ENCODE assay signal across 8 cellular contexts in the genomic region with DNA sequence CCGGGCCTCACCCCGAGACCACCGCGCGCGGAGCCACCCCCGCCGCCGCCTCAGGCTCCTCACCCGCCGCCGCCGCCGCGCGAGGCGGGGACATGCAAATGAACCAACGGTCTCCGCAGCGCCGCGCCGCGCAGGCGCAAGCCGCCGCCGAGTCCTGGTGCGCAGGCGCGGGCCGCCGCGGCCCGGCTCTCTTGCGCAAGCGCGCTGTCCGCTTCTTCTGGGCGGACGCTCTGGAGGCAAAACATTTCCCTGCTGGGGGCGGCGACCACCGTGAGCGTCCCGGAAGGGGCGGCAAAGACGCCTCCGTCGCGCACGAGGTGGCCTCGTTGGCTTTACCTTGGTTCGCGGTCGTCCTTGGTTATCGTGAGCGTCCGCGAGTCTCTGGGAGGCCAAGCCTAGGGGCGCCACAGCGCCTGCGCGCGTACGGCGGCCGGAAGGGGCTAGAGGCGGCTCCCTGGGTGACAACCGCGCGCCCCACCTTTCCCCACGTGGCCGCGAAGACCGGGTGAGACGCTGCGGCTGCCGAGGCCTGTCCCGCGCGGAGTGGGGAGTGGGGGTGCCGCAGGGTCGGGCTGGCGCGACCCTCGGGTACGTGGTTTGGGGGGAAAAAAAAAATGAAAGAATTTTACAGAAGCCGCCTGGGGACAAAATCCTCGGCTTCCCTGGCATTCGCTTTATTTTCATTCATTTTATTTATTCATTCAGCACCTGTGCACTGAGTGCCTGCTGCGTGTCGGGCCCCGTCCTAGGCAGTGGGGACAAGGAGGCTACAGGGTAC. TPM values are rescaled to one million over a fixed set of nuclear protein-coding genes. Genes with fewer than 3 reads are reported as not detected.
A peak's percentile ranks its signal among the peaks of the same experiment; 100 is the strongest.
DNase-seq lines count a peak whose midpoint lies in the region; ATAC-seq and TF ChIP-seq lines count a peak whose summit lies in the region.

A gene (plus strand): TSS at position 178 of the 778 bp plus-strand sequence. CDS start 607 bp downstream, outside the sequence.
A gene (minus strand): TSS at position 92 of the 778 bp plus-strand sequence. CDS start 2,446 bp downstream, outside the sequence.

- peak; percentile 89 to 92 for ATAC-seq in natural killer cell treated with Interleukin-12 subunit alpha and Interleukin-12 subunit beta and Interleukin-15 and Interleukin-18, amount 100 ng/mL, for 72 hours

- DNase-seq in Daoy (ENCODE audit: low read depth) (peak; percentile 97), GOT3 (lab: John Stamatoyannopoulos, UW) (peak; percentile 89), LNCaP clone FGC (ENCODE audit: low read depth) (peak; percentile 35), fibroblast of peridontal ligament (ENCODE audit: extremely low read depth) (peak; percentile 77)
- peak; percentile 89 for DNase-seq in activated T-helper 2 cell treated with anti-CD3 and anti-CD28 coated beads, Interferon-gamma antibody, Interleukin-2, Interleukin-4, amounts not matched to agents 10 μg/mL and 5 μg/mL and 100 μg/mL, durations not matched to agents 14 hours and 24 hours and 36 hours (ENCODE audit: low spot score)
- DNase-seq in natural killer cell treated with Interleukin-12 subunit alpha and Interleukin-12 subunit beta and Interleukin-15 and Interleukin-18, amount 100 ng/mL, for 72 hours (ENCODE audit: low spot score) = peak; percentile 93
- peak; percentile 85 to 99 (median 92) for DNase-seq in stimulated activated naive CD4-positive, alpha-beta T cell (lab: John Stamatoyannopoulos, UW)

- TF ChIP-seq CTCF in LNCaP clone FGC (IDR thresholded peaks at IDR 0.05; ENCODE audit: control insufficient read depth, extremely low read depth, insufficient read depth) = no peak

- H3K4me1 Mint-ChIP-seq in activated T-helper 2 cell treated with anti-CD3 and anti-CD28 coated beads, Interferon-gamma antibody, Interleukin-2, Interleukin-4, amounts not matched to agents 10 μg/mL and 5 μg/mL and 100 μg/mL, durations not matched to agents 14 hours and 24 hours and 36 hours (ENCODE audit: low read depth) = peaks cover 26% of the 10 kb centered on the region
- peaks cover 17 to 23% of the 10 kb centered on the region in 2 donors for H3K4me1 Mint-ChIP-seq in natural killer cell treated with Interleukin-12 subunit alpha and Interleukin-12 subunit beta and Interleukin-15 and Interleukin-18, amount 100 ng/mL, for 72 hours (ENCODE audit: low read depth in 2 of 2)

- H3K4me3 ChIP-seq in LNCaP clone FGC (ENCODE audit: low read depth, low read length) = peak within 1 kb of the TSS; percentile 96

- H3K27me3 Mint-ChIP-seq in activated T-helper 2 cell treated with anti-CD3 and anti-CD28 coated beads, Interferon-gamma antibody, Interleukin-2, Interleukin-4, amounts not matched to agents 10 μg/mL and 5 μg/mL and 100 μg/mL, durations not matched to agents 14 hours and 24 hours and 36 hours (ENCODE audit: low read depth) = no peaks in the 10 kb centered on the region
- no peaks in the 10 kb centered on the region for H3K27me3 Mint-ChIP-seq in natural killer cell treated with Interleukin-12 subunit alpha and Interleukin-12 subunit beta and Interleukin-15 and Interleukin-18, amount 100 ng/mL, for 72 hours

- intact Hi-C loops in activated T-helper 2 cell treated with anti-CD3 and anti-CD28 coated beads, Interferon-gamma antibody, Interleukin-2, Interleukin-4, amounts not matched to agents 10 μg/mL and 5 μg/mL and 100 μg/mL, durations not matched to agents 14 hours and 24 hours and 36 hours (cut with micrococcal nuclease) = loop anchor here (1.0 to 5.0 kb wide), 3 partner anchors 29 to 159 kb away; a partner anchor contains a TSS

- no peaks in the 10 kb centered on the region for H3K9me3 Mint-ChIP-seq in activated T-helper 2 cell treated with anti-CD3 and anti-CD28 coated beads, Interferon-gamma antibody, Interleukin-2, Interleukin-4, amounts not matched to agents 10 μg/mL and 5 μg/mL and 100 μg/mL, durations not matched to agents 14 hours and 24 hours and 36 hours
- H3K9me3 Mint-ChIP-seq in natural killer cell treated with Interleukin-12 subunit alpha and Interleukin-12 subunit beta and Interleukin-15 and Interleukin-18, amount 100 ng/mL, for 72 hours = no peaks in the 10 kb centered on the region

- TF ChIP-seq POLR2A in Raji (IDR thresholded peaks at IDR 0.05; ENCODE audit: insufficient read depth, low read depth, low read length) = peak; percentile 65

- H3K27ac Mint-ChIP-seq in activated T-helper 2 cell treated with anti-CD3 and anti-CD28 coated beads, Interferon-gamma antibody, Interleukin-2, Interleukin-4, amounts not matched to agents 10 μg/mL and 5 μg/mL and 100 μg/mL, durations not matched to agents 14 hours and 24 hours and 36 hours = peak within 1 kb of the TSS; percentile 92
- H3K27ac Mint-ChIP-seq in natural killer cell treated with Interleukin-12 subunit alpha and Interleukin-12 subunit beta and Interleukin-15 and Interleukin-18, amount 100 ng/mL, for 72 hours = peak within 1 kb of the TSS; percentile 83 to 98

- H3K4me3 Mint-ChIP-seq in activated T-helper 2 cell treated with anti-CD3 and anti-CD28 coated beads, Interferon-gamma antibody, Interleukin-2, Interleukin-4, amounts not matched to agents 10 μg/mL and 5 μg/mL and 100 μg/mL, durations not matched to agents 14 hours and 24 hours and 36 hours (ENCODE audit: low read depth) = peak within 1 kb of the TSS; percentile 90
- peak within 1 kb of the TSS; percentile 92 for H3K4me3 Mint-ChIP-seq in natural killer cell treated with Interleukin-12 subunit alpha and Interleukin-12 subunit beta and Interleukin-15 and Interleukin-18, amount 100 ng/mL, for 72 hours

- H3K36me3 Mint-ChIP-seq in activated T-helper 2 cell treated with anti-CD3 and anti-CD28 coated beads, Interferon-gamma antibody, Interleukin-2, Interleukin-4, amounts not matched to agents 10 μg/mL and 5 μg/mL and 100 μg/mL, durations not matched to agents 14 hours and 24 hours and 36 hours (ENCODE audit: low read depth) = peaks cover 49% of the 10 kb centered on the region
- peaks cover 6% of the 10 kb centered on the region for H3K36me3 Mint-ChIP-seq in natural killer cell treated with Interleukin-12 subunit alpha and Interleukin-12 subunit beta and Interleukin-15 and Interleukin-18, amount 100 ng/mL, for 72 hours

RNA-seq across cellular contexts. Expression of the first gene that starts in this region (rescaled TPM):
- 82.6 and 91.8 TPM in 2 replicates for total RNA-seq in Daoy (2014; rRNA removed; shearing (Covaris generic))
- total RNA-seq in activated T-helper 2 cell treated with anti-CD3 and anti-CD28 coated beads, Interferon-gamma antibody, Interleukin-2, Interleukin-4, amounts not matched to agents 10 μg/mL and 5 μg/mL and 100 μg/mL, durations not matched to agents 14 hours and 24 hours and 36 hours = 44.9 and 53.9 TPM in 2 replicates
- 10 to 100 TPM; 22.3 to 43.9 TPM for total RNA-seq in natural killer cell treated with Interleukin-12 subunit alpha and Interleukin-12 subunit beta and Interleukin-15 and Interleukin-18, amount 100 ng/mL, for 72 hours

RNA-seq across cellular contexts. Expression of the second gene that starts in this region (rescaled TPM):
- 31.9 and 33.5 TPM in 2 replicates for total RNA-seq in Daoy (2014; rRNA removed; shearing (Covaris generic))
- 129 and 140 TPM in 2 replicates for total RNA-seq in activated T-helper 2 cell treated with anti-CD3 and anti-CD28 coated beads, Interferon-gamma antibody, Interleukin-2, Interleukin-4, amounts not matched to agents 10 μg/mL and 5 μg/mL and 100 μg/mL, durations not matched to agents 14 hours and 24 hours and 36 hours
- 100 to 1,000 TPM; 102 to 196 TPM for total RNA-seq in natural killer cell treated with Interleukin-12 subunit alpha and Interleukin-12 subunit beta and Interleukin-15 and Interleukin-18, amount 100 ng/mL, for 72 hours

Comparison
In these comparisons a context has a peak if more than half of its experiments do, and no peak if none do; other contexts are left out.
1. Peak in every context shown above with its lines: DNase-seq, ATAC-seq and H3K4me3 ChIP-seq.
2. DNase-seq: peak in every context shown above with its lines; median percentile 97 in Daoy; 93 in natural killer cell treated with Interleukin-12 subunit alpha and Interleukin-12 subunit beta and Interleukin-15 and Interleukin-18, amount 100 ng/mL, for 72 hours; 92 in stimulated activated naive CD4-positive, alpha-beta T cell; 89 in GOT3; 89 in activated T-helper 2 cell treated with anti-CD3 and anti-CD28 coated beads, Interferon-gamma antibody, Interleukin-2, Interleukin-4, amounts not matched to agents 10 μg/mL and 5 μg/mL and 100 μg/mL, durations not matched to agents 14 hours and 24 hours and 36 hours; 77 in fibroblast of peridontal ligament; 35 in LNCaP clone FGC.